21 cellular contexts compared by ENCODE assay signal in the genomic region with DNA sequence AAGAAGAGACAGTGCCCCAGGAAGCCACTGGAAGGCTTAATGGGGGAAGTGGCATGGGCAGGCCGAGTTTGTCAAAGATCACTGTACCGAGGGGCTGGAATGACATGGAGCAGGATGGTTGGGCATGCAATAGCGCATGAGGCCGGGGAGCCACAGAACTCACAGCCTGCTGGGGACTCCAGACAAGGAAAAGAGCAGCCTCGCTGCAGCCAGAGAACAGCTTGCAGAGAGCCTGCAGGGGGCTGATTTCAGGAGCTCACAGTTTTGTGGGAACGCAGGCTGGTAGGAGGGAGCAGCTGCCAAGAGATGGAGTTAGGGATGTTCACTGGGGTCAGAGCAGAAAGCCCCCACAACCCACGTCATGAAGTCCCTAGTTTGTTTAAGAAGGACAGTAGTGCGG.
"Had no signal": no experiment of that assay in that cellular context is flagged by ENCODE, and none has a peak within 500 bp of the region (broad histone marks: within the 10 kb centered on the region; RNA-seq: fewer than 3 reads in every experiment).

No MANE protein-coding gene starts in this region.

- H3K9me3 Mint-ChIP-seq: nephron; stimulated activated naive B cell treated with anti-CD40 and anti-IgM and Interleukin-4, amounts not matched to agents 10 μg/mL and 1 μg/mL and 100 μg/mL, for 72 hours had no signal

- H3K27me3 ChIP-seq: esophagus squamous epithelium, gastroesophageal sphincter, neutrophil, sigmoid colon, stomach, transverse colon had no signal

- H3K4me1 Mint-ChIP-seq: memory B cell; naive B cell; stimulated activated naive B cell treated with anti-CD40 and anti-IgM and Interleukin-4, amounts not matched to agents 10 μg/mL and 1 μg/mL and 100 μg/mL, for 72 hours had no signal

- H3K36me3 Mint-ChIP-seq: memory B cell; stimulated activated naive B cell treated with anti-CD40 and anti-IgM and Interleukin-4, amounts not matched to agents 10 μg/mL and 1 μg/mL and 100 μg/mL, for 72 hours had no signal

- ATAC-seq: gastroesophageal sphincter; left cardiac atrium; lower lobe of right lung; stimulated activated naive B cell treated with anti-CD40 and anti-IgM and Interleukin-4, amounts not matched to agents 10 μg/mL and 1 μg/mL and 100 μg/mL, for 72 hours had no signal

- H3K4me1 ChIP-seq: gastroesophageal sphincter, lower lobe of right lung, sigmoid colon, stomach, transverse colon had no signal

- H3K4me3 ChIP-seq: esophagus squamous epithelium, gastroesophageal sphincter, left ventricle myocardium inferior, lower lobe of right lung, sigmoid colon, skin epidermis, stomach, thoracic aorta, transverse colon had no signal

- H3K36me3 ChIP-seq: esophagus squamous epithelium, gastroesophageal sphincter, left ventricle myocardium inferior, lower lobe of right lung, neutrophil, sigmoid colon, stomach, thoracic aorta, transverse colon had no signal

- H3K9me3 ChIP-seq: esophagus squamous epithelium, gastroesophageal sphincter, lower lobe of right lung, neutrophil, sigmoid colon, stomach, thoracic aorta, transverse colon had no signal

- DNase-seq: effector memory CD4-positive, alpha-beta T cell; esophagus squamous epithelium; foreskin fibroblast; kidney; left cardiac atrium; left ventricle myocardium inferior; lower lobe of right lung; naive B cell; sigmoid colon; stimulated activated CD4-positive, alpha-beta T cell treated with anti-CD3 and anti-CD28 coated beads, Interleukin-2, amount 100 ng/mL, for 24 hours; stimulated activated CD4-positive, alpha-beta T cell treated with anti-CD3 and anti-CD28 coated beads, Interleukin-4, amount 100 ng/mL, for 4 hours; stimulated activated naive B cell treated with anti-CD40 and anti-IgM and Interleukin-4, amounts not matched to agents 10 μg/mL and 1 μg/mL and 100 μg/mL, for 72 hours; stomach; substantia nigra; transverse colon had no signal

- H3K27ac Mint-ChIP-seq: memory B cell; nephron; stimulated activated naive B cell treated with anti-CD40 and anti-IgM and Interleukin-4, amounts not matched to agents 10 μg/mL and 1 μg/mL and 100 μg/mL, for 72 hours had no signal

- H3K4me3 Mint-ChIP-seq: memory B cell; naive B cell; nephron; stimulated activated naive B cell treated with anti-CD40 and anti-IgM and Interleukin-4, amounts not matched to agents 10 μg/mL and 1 μg/mL and 100 μg/mL, for 72 hours had no signal

- H3K27ac ChIP-seq: esophagus squamous epithelium, gastroesophageal sphincter, left ventricle myocardium inferior, lower lobe of right lung, neutrophil, sigmoid colon, skin epidermis, stomach, thoracic aorta, transverse colon had no signal
